ENCODE assay signal across 8 cellular contexts in genomic region chr21:14864211-14865021, GRCh38.
A peak's percentile ranks its signal among the peaks of the same experiment; 100 is the strongest.
DNase-seq lines count a peak whose midpoint lies in the region; ATAC-seq and TF ChIP-seq lines count a peak whose summit lies in the region.

No MANE protein-coding gene starts in this region.

- no peak overlapping the region for H4K8ac ChIP-seq in mesendoderm (ENCODE audit: low read depth, low read length)

- H2BK15ac ChIP-seq in mesendoderm (replicated peaks; ENCODE audit: low read depth) = no peak overlapping the region

- 32 to 36% methylated on average over 9 of the region's 9 CpGs for WGBS in GM23248 (ENCODE audit: low coverage in 1 of 2, low lambda C conversion rate in 2 of 2, missing lambda C conversion rate in 2 of 2), 2 experiments
- no CpG with 5 or more reads among the region's 9 CpGs for WGBS in mesendoderm (ENCODE audit: extremely low coverage, insufficient coverage, low lambda C conversion rate)

- H3K9me3 ChIP-seq in GM23248 (ENCODE audit: low read depth) = no peaks in the 10 kb centered on the region
- no peaks in the 10 kb centered on the region for H3K9me3 ChIP-seq in MG63

- in situ Hi-C loops in GM23248 (cut with MboI) = loop anchor here (25.0 kb wide), 1 partner anchor 623 kb away; no protein-coding TSS in a partner anchor

- H3K36me3 Mint-ChIP-seq in WTC11 = peaks cover 20% of the 10 kb centered on the region
- peaks cover 12% of the 10 kb centered on the region for H3K36me3 Mint-ChIP-seq in endothelial cell (ENCODE audit: low read depth, unreplicated experiment)

- no peak overlapping the region for H3K4me3 Mint-ChIP-seq in WTC11
- no peak overlapping the region for H3K4me3 Mint-ChIP-seq in endothelial cell (ENCODE audit: unreplicated experiment)

- no peak overlapping the region for H2BK120ac ChIP-seq in mesendoderm (ENCODE audit: low read depth, low read length)

- H3K9me2 ChIP-seq in GM23248 (ENCODE audit: insufficient read depth) = no peaks in the 10 kb centered on the region

- peak overlapping the region; percentile 16; the same call in 1 of the 2 replicates for H3K27ac ChIP-seq in GM23248
- H3K27ac ChIP-seq in mesendoderm (ENCODE audit: low read depth, low read length) = no peak overlapping the region
- H3K27ac ChIP-seq in substantia nigra (ENCODE audit: low read depth, low read length, poor library complexity, severe bottlenecking) = peak overlapping the region; percentile 81

- H3K27me3 Mint-ChIP-seq in WTC11 (ENCODE audit: low read depth) (no peaks in the 10 kb centered on the region; the same call in none of the 2 replicates), endothelial cell (ENCODE audit: unreplicated experiment) (peaks cover 6% of the 10 kb centered on the region)

- no peaks in the 10 kb centered on the region for H3K79me2 ChIP-seq in GM23248 (ENCODE audit: insufficient read depth)
- H3K79me2 ChIP-seq in mesendoderm (ENCODE audit: control insufficient read depth, insufficient read depth, low read length) = no peaks in the 10 kb centered on the region

- peak; percentile 99 for ATAC-seq in WTC11

- no peaks in the 10 kb centered on the region for H3K36me3 ChIP-seq in GM23248 (ENCODE audit: low read depth)
- H3K36me3 ChIP-seq in MG63 = no peaks in the 10 kb centered on the region
- no peaks in the 10 kb centered on the region for H3K36me3 ChIP-seq in mesendoderm (ENCODE audit: control insufficient read depth, insufficient read depth, low read length)

- no peak overlapping the region for H2AK5ac ChIP-seq in mesendoderm (ENCODE audit: low read length)

- H3K4me1 ChIP-seq in GM23248 (ENCODE audit: insufficient read depth) (peaks cover 14% of the 10 kb centered on the region), mesendoderm (ENCODE audit: control insufficient read depth, low read depth, low read length) (no peaks in the 10 kb centered on the region)

- H3F3A ChIP-seq in GM23248 (ENCODE audit: insufficient read depth) = no peaks in the 10 kb centered on the region

- peak overlapping the region; percentile 40; the same call in 1 of the 2 replicates for H2AFZ ChIP-seq in GM23248

- H3K18ac ChIP-seq in mesendoderm (ENCODE audit: low read length) = no peak overlapping the region

- DNase-seq in GM10266 (ENCODE audit: extremely low spot score) (peak; percentile 48), GM23248 (peak; percentile 81), MG63 (peak; percentile 36), WTC11 (ENCODE audit: low spot score) (peak; percentile 77), endothelial cell (ENCODE audit: low spot score) (peak; percentile 68), mesendoderm (peak; percentile 86), substantia nigra (lab: John Stamatoyannopoulos, UW) (peak; percentile 12 to 88 (median 71)), germinal center (ENCODE audit: low spot score) (no peak)

- H4K20me1 ChIP-seq in GM23248 (ENCODE audit: insufficient read depth) = no peaks in the 10 kb centered on the region

- TF ChIP-seq CTCF in GM10266 (IDR thresholded peaks at IDR 0.05; ENCODE audit: control insufficient read depth, insufficient read depth, low read depth, missing control alignments) (peak; percentile 85), WTC11 (IDR thresholded peaks at IDR 0.05) (no peak), endothelial cell (IDR thresholded peaks at IDR 0.05; ENCODE audit: unreplicated experiment) (peak; percentile 46)

- H3K4ac ChIP-seq in mesendoderm (ENCODE audit: low read depth, low read length) = no peak overlapping the region

- H3K4me2 ChIP-seq in GM23248 (ENCODE audit: unreplicated experiment) (peak overlapping the region; percentile 5), mesendoderm (ENCODE audit: low read length) (no peak overlapping the region)

- H3K4me1 Mint-ChIP-seq in WTC11 = peaks cover 26% of the 10 kb centered on the region
- H3K4me1 Mint-ChIP-seq in endothelial cell (ENCODE audit: unreplicated experiment) = peaks cover 32% of the 10 kb centered on the region

- no peak overlapping the region for H2BK5ac ChIP-seq in mesendoderm (ENCODE audit: low read length)

- no peak overlapping the region for H3K9ac ChIP-seq in GM23248
- H3K9ac ChIP-seq in mesendoderm (ENCODE audit: low read length) = no peak overlapping the region

- H3K4me3 ChIP-seq in GM23248 (no peak overlapping the region), MG63 (no peak overlapping the region), mesendoderm (ENCODE audit: low read length) (no peak overlapping the region)

- H3K79me1 ChIP-seq in mesendoderm (ENCODE audit: low read length) = no peaks in the 10 kb centered on the region

- H4K5ac ChIP-seq in mesendoderm (ENCODE audit: low read length) = no peak overlapping the region

- CTCF ChIA-PET in WTC11 (lab: Charles Lee) = interaction anchor here (0.6 to 1.8 kb wide), 26 partner anchors 16 to 754 kb away, joined by 3 to 10 read pairs (median 3); partner anchors contain the start of genes HSPA13 and NRIP1

- no peak overlapping the region for H3K23ac ChIP-seq in mesendoderm (ENCODE audit: low read length)

- H3K9me3 Mint-ChIP-seq in WTC11 (peaks cover 23% of the 10 kb centered on the region), endothelial cell (ENCODE audit: unreplicated experiment) (no peaks in the 10 kb centered on the region)

- no peaks in the 10 kb centered on the region for H3K27me3 ChIP-seq in GM23248 (replicated peaks; ENCODE audit: insufficient read depth)
- H3K27me3 ChIP-seq in MG63 = no peaks in the 10 kb centered on the region
- H3K27me3 ChIP-seq in mesendoderm (ENCODE audit: insufficient read depth, low read length, poor library complexity) = no peaks in the 10 kb centered on the region

- no peak overlapping the region for H3K56ac ChIP-seq in mesendoderm (ENCODE audit: low read length)

- H3K27ac Mint-ChIP-seq in WTC11 = no peak overlapping the region
- H3K27ac Mint-ChIP-seq in endothelial cell (ENCODE audit: unreplicated experiment) = no peak overlapping the region

- POLR2A ChIA-PET in WTC11 (lab: Charles Lee) = no interaction called here

TF ChIP-seq in WTC11, 78 proteins besides CTCF, POLR2A, EP300 and RAD21 (continues in another document):
- no peak for TF ChIP-seq ZNF671 (CRISPR knock-in tag; IDR thresholded peaks at IDR 0.05)
- no peak for TF ChIP-seq ATF6 (CRISPR knock-in tag; IDR thresholded peaks at IDR 0.05)
- TF ChIP-seq ZSCAN18 (CRISPR knock-in tag; IDR thresholded peaks at IDR 0.05) = no peak
- no peak for TF ChIP-seq PRDM15 (CRISPR knock-in tag; IDR thresholded peaks at IDR 0.05)
- TF ChIP-seq ETV6 (CRISPR knock-in tag; IDR thresholded peaks at IDR 0.05) = no peak
- no peak for TF ChIP-seq IRF2 (CRISPR knock-in tag; IDR thresholded peaks at IDR 0.05; ENCODE audit: borderline replicate concordance, low read depth)
- TF ChIP-seq TEAD4 (CRISPR knock-in tag; IDR thresholded peaks at IDR 0.05) = no peak
